13 cellular contexts compared by ENCODE assay signal in genomic region chr15:35136552-35136951, GRCh38. TPM values are rescaled to one million over a fixed set of nuclear protein-coding genes. Genes with fewer than 3 reads are reported as not detected.
DNase-seq lines count a peak whose midpoint lies in the region; ATAC-seq and TF ChIP-seq lines count a peak whose summit lies in the region.
"Had no signal": no experiment of that assay in that cellular context is flagged by ENCODE, and none has a peak within 500 bp of the region (broad histone marks: within the 10 kb centered on the region; RNA-seq: fewer than 3 reads in every experiment).

No MANE protein-coding gene starts in this region.

- H3K4me2 ChIP-seq in hepatocyte = peak overlapping the region; percentile 27

- H3K27me3 Mint-ChIP-seq in activated naive CD8-positive, alpha-beta T cell treated with anti-CD3 and anti-CD28 coated beads for 36 hours = no peaks in the 10 kb centered on the region

- no peak for TF ChIP-seq POLR2A in tibial nerve (IDR thresholded peaks at IDR 0.05)
- no peak for TF ChIP-seq POLR2A in vagina (IDR thresholded peaks at IDR 0.05)

- H3K9me3 Mint-ChIP-seq in activated naive CD8-positive, alpha-beta T cell treated with anti-CD3 and anti-CD28 coated beads for 36 hours = peaks cover 2% of the 10 kb centered on the region

- intact Hi-C loops in vagina (cut with DNase I) = no loop called here

- WGBS in hepatocyte (ENCODE audit: low lambda C conversion rate, missing lambda C conversion rate) = 36% methylated on average over 2 of the region's 2 CpGs
- 74 to 75% methylated on average over 2 of the region's 2 CpGs for WGBS in tibial nerve, 2 donors

- ATAC-seq in GM18907 (IDR thresholded peaks at IDR 0.05; ENCODE audit: unreplicated experiment) = peak; percentile 99
- ATAC-seq in GM21576 (IDR thresholded peaks at IDR 0.05; ENCODE audit: unreplicated experiment) = peak; percentile 99
- ATAC-seq in HG03097 (IDR thresholded peaks at IDR 0.05; ENCODE audit: low FRiP score, unreplicated experiment) = peak; percentile 97

- no peaks in the 10 kb centered on the region for H3K4me1 Mint-ChIP-seq in activated naive CD8-positive, alpha-beta T cell treated with anti-CD3 and anti-CD28 coated beads for 36 hours
- H3K4me1 Mint-ChIP-seq: naive B cell had no signal

- H3K36me3 ChIP-seq in hepatocyte (replicated peaks; ENCODE audit: insufficient read depth, low read depth) = no peaks in the 10 kb centered on the region
- no peaks in the 10 kb centered on the region for H3K36me3 ChIP-seq in tibial nerve
- no peaks in the 10 kb centered on the region for H3K36me3 ChIP-seq in vagina

- TF ChIP-seq EP300 in tibial nerve (IDR thresholded peaks at IDR 0.05) = no peak

- H3K9me2 ChIP-seq in hepatocyte (replicated peaks; ENCODE audit: insufficient read depth) = no peaks in the 10 kb centered on the region

- H3K4me1 ChIP-seq in hepatocyte (ENCODE audit: insufficient read depth) (peaks cover 3% of the 10 kb centered on the region), tibial nerve (no peaks in the 10 kb centered on the region), vagina (peaks cover 2% of the 10 kb centered on the region)
- H3K4me1 ChIP-seq: Caco-2 had no signal

- no peak overlapping the region for H3K27ac Mint-ChIP-seq in activated naive CD8-positive, alpha-beta T cell treated with anti-CD3 and anti-CD28 coated beads for 36 hours
- H3K27ac Mint-ChIP-seq: naive B cell had no signal

- DNase-seq in hepatocyte (ENCODE audit: low spot score) (peak; percentile 4), tibial nerve (ENCODE audit: low spot score in 2 of 2) (no peak), Kasumi-1 (lab: John Stamatoyannopoulos, UW) (no peak), vagina (ENCODE audit: extremely low spot score in 2 of 2) (no peak)
- DNase-seq in activated naive CD8-positive, alpha-beta T cell treated with anti-CD3 and anti-CD28 coated beads for 36 hours = no peak
- DNase-seq: activated CD4-positive, alpha-beta T cell treated with anti-CD3 and anti-CD28 coated beads for 1 hour; activated gamma-delta T cell; Caco-2; caudate nucleus; naive B cell had no signal

- H3K79me2 ChIP-seq in hepatocyte = no peaks in the 10 kb centered on the region

- no peak for TF ChIP-seq CTCF in hepatocyte (IDR thresholded peaks at IDR 0.05; ENCODE audit: poor library complexity)
- TF ChIP-seq CTCF in tibial nerve (IDR thresholded peaks at IDR 0.05) = no peak
- no peak for TF ChIP-seq CTCF in vagina (IDR thresholded peaks at IDR 0.05)

- H4K20me1 ChIP-seq in hepatocyte (ENCODE audit: insufficient read depth, poor library complexity, severe bottlenecking) = no peaks in the 10 kb centered on the region

- H3K36me3 Mint-ChIP-seq in activated naive CD8-positive, alpha-beta T cell treated with anti-CD3 and anti-CD28 coated beads for 36 hours = no peaks in the 10 kb centered on the region

- H3K9me3 ChIP-seq in hepatocyte (ENCODE audit: low read depth) (no peaks in the 10 kb centered on the region), tibial nerve (no peaks in the 10 kb centered on the region), vagina (no peaks in the 10 kb centered on the region)
- H3K9me3 ChIP-seq: Caco-2 had no signal

- no peak overlapping the region for H3K4me3 Mint-ChIP-seq in activated naive CD8-positive, alpha-beta T cell treated with anti-CD3 and anti-CD28 coated beads for 36 hours
- H3K4me3 Mint-ChIP-seq: naive B cell had no signal

- H3K4me3 ChIP-seq in hepatocyte = no peak overlapping the region
- H3K4me3 ChIP-seq in tibial nerve = no peak overlapping the region
- no peak overlapping the region for H3K4me3 ChIP-seq in vagina

- no peak overlapping the region for H2AFZ ChIP-seq in hepatocyte

- H3K27ac ChIP-seq in hepatocyte = no peak overlapping the region
- H3K27ac ChIP-seq in tibial nerve = no peak overlapping the region
- no peak overlapping the region for H3K27ac ChIP-seq in vagina

- H3K27me3 ChIP-seq in hepatocyte (no peaks in the 10 kb centered on the region), tibial nerve (no peaks in the 10 kb centered on the region), vagina (no peaks in the 10 kb centered on the region)

RNA-seq across cellular contexts. Expression of gene NANOGP8, which starts 51.5 kb away (rescaled TPM):
- not detected in 2 replicates for total RNA-seq in hepatocyte
- polyA plus RNA-seq in hepatocyte = 0.59 TPM in 1 of 2 replicates, not detected in the other
- not detected for total RNA-seq in activated naive CD8-positive, alpha-beta T cell treated with anti-CD3 and anti-CD28 coated beads for 36 hours
- total RNA-seq in tibial nerve = 1 to 10 TPM; 1.2 to 9.4 (median 1.8) TPM
- total RNA-seq in vagina = not detected
- total RNA-seq: Caco-2 had no signal
